ENCODE assay signal across 1 cellular context in the genomic region with DNA sequence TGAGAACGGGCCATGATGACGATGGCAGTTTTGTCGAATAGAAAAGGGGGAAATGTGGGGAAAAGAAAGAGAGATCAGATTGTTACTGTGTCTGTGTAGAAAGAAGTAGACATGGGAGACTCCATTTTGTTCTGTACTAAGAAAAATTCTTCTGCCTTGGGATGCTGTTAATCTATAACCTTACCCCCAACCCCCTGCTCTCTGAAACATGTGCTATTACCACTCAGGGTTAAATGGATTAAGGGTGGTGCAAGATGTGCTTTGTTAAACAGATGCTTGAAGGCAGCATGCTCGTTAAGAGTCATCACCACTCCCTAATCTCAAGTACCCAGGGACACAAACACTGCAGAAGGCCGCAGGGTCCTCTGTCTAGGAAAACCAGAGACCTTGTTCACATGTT.
TF ChIP-seq lines count a peak whose summit lies in the region.

No MANE protein-coding gene starts in this region.

TF ChIP-seq in A549, 52 proteins besides CTCF, POLR2A, EP300 and RAD21 (continued from another document):
- TF ChIP-seq HOXB5 (CRISPR knock-in tag; IDR thresholded peaks at IDR 0.05): peak; percentile 57; the same call in 1 of the 2 replicates
- TF ChIP-seq, protein P1, sequence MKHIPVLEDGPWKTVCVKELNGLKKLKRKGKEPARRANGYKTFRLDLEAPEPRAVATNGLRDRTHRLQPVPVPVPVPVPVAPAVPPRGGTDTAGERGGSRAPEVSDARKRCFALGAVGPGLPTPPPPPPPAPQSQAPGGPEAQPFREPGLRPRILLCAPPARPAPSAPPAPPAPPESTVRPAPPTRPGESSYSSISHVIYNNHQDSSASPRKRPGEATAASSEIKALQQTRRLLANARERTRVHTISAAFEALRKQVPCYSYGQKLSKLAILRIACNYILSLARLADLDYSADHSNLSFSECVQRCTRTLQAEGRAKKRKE (CRISPR knock-in tag; IDR thresholded peaks at IDR 0.05; ENCODE audit: low read depth): peak; percentile 63; the same call in 1 of the 2 replicates
